ENCODE assay signal across 8 cellular contexts in genomic region chr17:75182569-75183436, GRCh38. TPM values are rescaled to one million over a fixed set of nuclear protein-coding genes. Genes with fewer than 3 reads are reported as not detected.
A peak's percentile ranks its signal among the peaks of the same experiment; 100 is the strongest.
DNase-seq lines count a peak whose midpoint lies in the region; ATAC-seq, FAIRE-seq and TF ChIP-seq lines count a peak whose summit lies in the region.

Gene SUMO2, minus strand, starts transcription at chr17:75182959. Its CDS starts 125 bp downstream, at chr17:75182834.

- CTCF ChIA-PET in AG04449 (lab: Yijun Ruan, JAX), result interaction anchor here (0.7 to 2.1 kb wide), 9 partner anchors 9 to 230 kb away, joined by 3 to 9 read pairs (median 5); partner anchors contain the start of gene NT5C

- H3K36me3 ChIP-seq in WERI-Rb-1 (peaks cover 42% of the 10 kb centered on the region), breast epithelium (no peaks in the 10 kb centered on the region), small intestine (ENCODE audit: control insufficient read depth in 2 of 2, insufficient read depth in 2 of 2, low read length in 2 of 2) (peaks cover 0 to 4% of the 10 kb centered on the region in 2 donors)

- peak; percentile 57 for TF ChIP-seq POLR2A in breast epithelium (IDR thresholded peaks at IDR 0.05)

- H3K27me3 ChIP-seq in WERI-Rb-1 (ENCODE audit: insufficient read depth, low read depth, severe bottlenecking), result no peaks in the 10 kb centered on the region
- H3K27me3 ChIP-seq in breast epithelium, result no peaks in the 10 kb centered on the region
- H3K27me3 ChIP-seq in small intestine (ENCODE audit: control insufficient read depth in 2 of 2, insufficient read depth in 2 of 2, low read length in 2 of 2), result no peaks in the 10 kb centered on the region

- H3K9me3 ChIP-seq in WERI-Rb-1 (ENCODE audit: severe bottlenecking), result peaks cover 4% of the 10 kb centered on the region
- no peaks in the 10 kb centered on the region for H3K9me3 ChIP-seq in breast epithelium
- no peaks in the 10 kb centered on the region for H3K9me3 ChIP-seq in small intestine (ENCODE audit: control insufficient read depth, low read depth)

- POLR2A ChIA-PET in AG04449 (lab: Yijun Ruan, JAX), result interaction anchor here (1.0 kb wide), 1 partner anchor 13 kb away, joined by 4 read pairs; no protein-coding TSS in a partner anchor

- intact Hi-C loops in breast epithelium (cut with DNase I; ENCODE audit: low total_unique reads), result no loop called here

- TF ChIP-seq CTCF in AG04449 (IDR thresholded peaks at IDR 0.05; ENCODE audit: insufficient read depth, low read length, missing control alignments) (peak; percentile 43), WERI-Rb-1 (IDR thresholded peaks at IDR 0.05; ENCODE audit: low read depth, low read length) (no peak), breast epithelium (IDR thresholded peaks at IDR 0.05) (peak in 1 of 3 donors; percentile 14)

- peaks cover 0 to 6% of the 10 kb centered on the region in 2 donors for H3K4me1 ChIP-seq in breast epithelium
- no peaks in the 10 kb centered on the region for H3K4me1 ChIP-seq in small intestine (ENCODE audit: control insufficient read depth in 2 of 2, insufficient read depth in 1 of 2, low read depth in 1 of 2, low read length in 1 of 2)

- WGBS in small intestine, 3 donors, result 1 to 2% (median 1%) methylated on average over 34 to 92 of the region's 92 CpGs

- ATAC-seq in GM18870 (IDR thresholded peaks at IDR 0.05; ENCODE audit: unreplicated experiment), result peak; percentile 50
- peak; percentile 82 for ATAC-seq in HG03108 (IDR thresholded peaks at IDR 0.05; ENCODE audit: unreplicated experiment)

- H3K4me3 ChIP-seq in AG04449 (ENCODE audit: low read depth, low read length), result peak within 1 kb of the TSS; percentile 93
- H3K4me3 ChIP-seq in WERI-Rb-1 (ENCODE audit: low read depth, low read length), result peak within 1 kb of the TSS; percentile 86
- peak within 1 kb of the TSS; percentile 79 to 98 (median 85) for H3K4me3 ChIP-seq in breast epithelium
- peak within 1 kb of the TSS; percentile 97 to 98 for H3K4me3 ChIP-seq in small intestine (ENCODE audit: low read depth in 1 of 2, low read length in 2 of 2)

- no peak for FAIRE-seq in small intestine (lab: Jason Lieb, UNC)

- peak; percentile 55 for DNase-seq in AG04449 (ENCODE audit: low read depth, low spot score)
- DNase-seq in NCI-H2196 (lab: John Stamatoyannopoulos, UW; ENCODE audit: unreplicated experiment), result peak; percentile 96
- peak; percentile 98 for DNase-seq in WERI-Rb-1
- peak; percentile 95 to 96 for DNase-seq in breast epithelium (ENCODE audit: low spot score in 2 of 2)
- peak; percentile 100 for DNase-seq in iPS-NIHi11 (ENCODE audit: low spot score)
- DNase-seq in small intestine, result peak; percentile 94

- peak within 1 kb of the TSS; percentile 99 for H3K27ac ChIP-seq in WERI-Rb-1
- H3K27ac ChIP-seq in breast epithelium, result peak within 1 kb of the TSS; percentile 99
- peak within 1 kb of the TSS; percentile 96 to 100 for H3K27ac ChIP-seq in small intestine (ENCODE audit: low read depth in 1 of 2, low read length in 1 of 2)

RNA-seq across cellular contexts. Expression of gene SUMO2, which starts in this region (rescaled TPM):
- 10 to 100 TPM; 68.8 to 78.6 (median 74.6) TPM for total RNA-seq in breast epithelium
- polyA plus RNA-seq in small intestine, result 10 to 100 TPM; 64.3 to 76.1 (median 67.8) TPM

Comparison
In these comparisons a context has a peak if more than half of its experiments do, and no peak if none do; other contexts are left out.
1. Peak in every context shown above with its lines: DNase-seq, ATAC-seq, H3K4me3 ChIP-seq and H3K27ac ChIP-seq.